Comparison of ENCODE assay signal across 16 cellular contexts in genomic region chr12:124632510-124632909, GRCh38.
A peak's percentile ranks its signal among the peaks of the same experiment; 100 is the strongest.
DNase-seq lines count a peak whose midpoint lies in the region; ATAC-seq, FAIRE-seq and TF ChIP-seq lines count a peak whose summit lies in the region.
"Had no signal": no experiment of that assay in that cellular context is flagged by ENCODE, and none has a peak within 500 bp of the region (broad histone marks: within the 10 kb centered on the region; RNA-seq: fewer than 3 reads in every experiment).

No MANE protein-coding gene starts in this region.

- H3K9ac ChIP-seq in SK-N-SH, result no peak overlapping the region
- H3K9ac ChIP-seq in iPS-20b (ENCODE audit: low read depth, low read length), result peak overlapping the region; percentile 21; the same call in 1 of the 2 replicates

- peak; percentile 65 for DNase-seq in SK-N-SH
- no peak for DNase-seq in RWPE2 (ENCODE audit: low spot score)
- peak; percentile 50 for DNase-seq in small intestine
- DNase-seq in NCI-H446 treated with DMSO at 0.1 percent for 48 hours (lab: John Stamatoyannopoulos, UW), result no peak
- DNase-seq in DMS79 (lab: John Stamatoyannopoulos, UW), result no peak
- no peak for DNase-seq in SJCRH30
- DNase-seq: activated B cell treated with CpG ODN at 0.5 μM for 24 hours; activated T-cell treated with anti-CD3 and anti-CD28 coated beads, Interleukin-2, amount 50 U/mL, for 48 hours; body of pancreas; NCI-H1930; RPMI8226; stimulated activated CD4-positive, alpha-beta T cell treated with anti-CD3 and anti-CD28 coated beads, Interleukin-12 subunit alpha, Interleukin-12 subunit beta, amount 100 ng/mL, for 4 hours; stimulated activated CD8-positive, alpha-beta memory T cell treated with anti-CD3 and anti-CD28 coated beads, Interleukin-4, amount 100 ng/mL, for 48 hours had no signal

- H3K36me3 ChIP-seq in SK-N-SH (replicated peaks in 1 of 2; ENCODE audit: control insufficient read depth in 1 of 2, insufficient read depth in 2 of 2, low read length in 1 of 2), result no peaks in the 10 kb centered on the region
- H3K36me3 ChIP-seq in RWPE2 (ENCODE audit: low read depth), result no peaks in the 10 kb centered on the region
- H3K36me3 ChIP-seq in iPS-20b (ENCODE audit: insufficient read depth, low read depth, low read length), result no peaks in the 10 kb centered on the region
- no peaks in the 10 kb centered on the region for H3K36me3 ChIP-seq in small intestine (ENCODE audit: control insufficient read depth in 2 of 2, insufficient read depth in 2 of 2, low read length in 2 of 2)
- H3K36me3 ChIP-seq in SJCRH30, result no peaks in the 10 kb centered on the region

- FAIRE-seq in small intestine (lab: Jason Lieb, UNC), result no peak
- FAIRE-seq: urothelium cell line had no signal

- no peaks in the 10 kb centered on the region for H3F3A ChIP-seq in SK-N-SH (replicated peaks; ENCODE audit: insufficient read depth)

- no peaks in the 10 kb centered on the region for H3K79me2 ChIP-seq in SK-N-SH (ENCODE audit: insufficient read depth)

- H3K27ac ChIP-seq in SK-N-SH (ENCODE audit: low read depth in 2 of 2, low read length in 1 of 2) (0 out of 4 replicates have a peak overlapping the region, but pooled peaks of 1 of the 2 experiments have one; percentile 17), RWPE2 (ENCODE audit: poor library complexity, severe bottlenecking) (peak overlapping the region; percentile 72), iPS-20b (ENCODE audit: low read length) (peak overlapping the region; percentile 8), small intestine (ENCODE audit: low read depth in 1 of 2, low read length in 1 of 2) (peak overlapping the region; percentile 1 to 81), SJCRH30 (no peak overlapping the region)
- H3K27ac ChIP-seq: body of pancreas had no signal

- H3K4me3 ChIP-seq in SK-N-SH (ENCODE audit: low read depth in 2 of 2, low read length in 1 of 2), result no peak overlapping the region
- no peak overlapping the region for H3K4me3 ChIP-seq in RWPE2 (ENCODE audit: severe bottlenecking)
- H3K4me3 ChIP-seq in iPS-20b (ENCODE audit: low read length), result no peak overlapping the region
- H3K4me3 ChIP-seq in small intestine (ENCODE audit: low read depth in 1 of 2, low read length in 2 of 2), result no peak overlapping the region
- no peak overlapping the region for H3K4me3 ChIP-seq in SJCRH30
- H3K4me3 ChIP-seq: body of pancreas had no signal

- H2AFZ ChIP-seq in SK-N-SH (ENCODE audit: low read depth), result no peak overlapping the region

- no peak for TF ChIP-seq RAD21 in SK-N-SH (IDR thresholded peaks at IDR 0.05; ENCODE audit: low read length)

- no peaks in the 10 kb centered on the region for H3K27me3 ChIP-seq in SK-N-SH (ENCODE audit: insufficient read depth)
- no peaks in the 10 kb centered on the region for H3K27me3 ChIP-seq in RWPE2 (ENCODE audit: insufficient read depth, poor library complexity, severe bottlenecking)
- H3K27me3 ChIP-seq in iPS-20b (ENCODE audit: insufficient read depth, low read length), result no peaks in the 10 kb centered on the region
- no peaks in the 10 kb centered on the region for H3K27me3 ChIP-seq in small intestine (ENCODE audit: control insufficient read depth in 2 of 2, insufficient read depth in 2 of 2, low read length in 2 of 2)
- H3K27me3 ChIP-seq in SJCRH30, result no peaks in the 10 kb centered on the region
- H3K27me3 ChIP-seq: body of pancreas had no signal

- peaks cover 0 to 13% of the 10 kb centered on the region in 2 experiments; a peak in 1 of 4 replicates for H3K4me1 ChIP-seq in SK-N-SH (ENCODE audit: control insufficient read depth in 1 of 2, insufficient read depth in 2 of 2, low read depth in 1 of 2, low read length in 1 of 2)
- H3K4me1 ChIP-seq in RWPE2 (ENCODE audit: insufficient read depth, poor library complexity, severe bottlenecking), result peaks cover 36% of the 10 kb centered on the region
- peaks cover 10% of the 10 kb centered on the region; the same call in 1 of the 2 replicates for H3K4me1 ChIP-seq in iPS-20b (ENCODE audit: insufficient read depth, low read length)
- no peaks in the 10 kb centered on the region for H3K4me1 ChIP-seq in small intestine (ENCODE audit: control insufficient read depth in 2 of 2, insufficient read depth in 1 of 2, low read depth in 1 of 2, low read length in 1 of 2)
- peaks cover 19% of the 10 kb centered on the region for H3K4me1 ChIP-seq in SJCRH30
- H3K4me1 ChIP-seq: body of pancreas had no signal

- H3K4me2 ChIP-seq in SK-N-SH, result no peak overlapping the region

- no peak for TF ChIP-seq EP300 in SK-N-SH (IDR thresholded peaks at IDR 0.05; ENCODE audit: borderline replicate concordance in 1 of 2, low read depth in 1 of 2, low read length in 1 of 2)

- TF ChIP-seq CTCF in SK-N-SH (IDR thresholded peaks at IDR 0.05), result no peak
- no peak for TF ChIP-seq CTCF in RWPE2 (IDR thresholded peaks at IDR 0.05; ENCODE audit: poor library complexity, severe bottlenecking)

- no peaks in the 10 kb centered on the region for H3K9me3 ChIP-seq in SK-N-SH
- H3K9me3 ChIP-seq in RWPE2 (ENCODE audit: severe bottlenecking), result peaks cover 3% of the 10 kb centered on the region
- H3K9me3 ChIP-seq in iPS-20b (ENCODE audit: insufficient read depth, low read depth, low read length), result no peaks in the 10 kb centered on the region
- H3K9me3 ChIP-seq in small intestine (ENCODE audit: control insufficient read depth, low read depth), result no peaks in the 10 kb centered on the region
- H3K9me3 ChIP-seq in SJCRH30 (replicated peaks), result 0 out of 2 replicates have a peak, but pooled peaks cover 3% of the 10 kb centered on the region
- H3K9me3 ChIP-seq: body of pancreas had no signal

- H3K9me2 ChIP-seq in SK-N-SH, result no peaks in the 10 kb centered on the region

- POLR2A ChIA-PET in SK-N-SH (lab: Yijun Ruan, JAX), result no interaction called here

- no peak; the same call in 2 of the 3 replicates for ATAC-seq in SK-N-SH treated with all-trans-retinoic acid at 6 μM for 48 hours
- ATAC-seq in RWPE2 (ENCODE audit: low read depth), result no peak
- ATAC-seq: body of pancreas had no signal

- WGBS in SK-N-SH (ENCODE audit: low lambda C conversion rate), result 77% methylated on average over 6 of the region's 6 CpGs
- 40 to 68% (median 60%) methylated on average over 6 of the region's 6 CpGs for WGBS in small intestine, 3 donors

- CTCF ChIA-PET in SK-N-SH (lab: Yijun Ruan, JAX), result no interaction called here

- H4K20me1 ChIP-seq in SK-N-SH (ENCODE audit: insufficient read depth), result no peaks in the 10 kb centered on the region

TF ChIP-seq in SK-N-SH, 30 proteins besides CTCF, POLR2A, EP300 and RAD21:
- no peak for TF ChIP-seq MAX (IDR thresholded peaks at IDR 0.05; ENCODE audit: low read depth)
TF ChIP-seq in SK-N-SH: peak in this region for 0.

TF ChIP-seq in SK-N-SH treated with all-trans-retinoic acid at 6 μM for 48 hours, 23 proteins besides CTCF, POLR2A, EP300 and RAD21 (continues in another document):
- no peak for TF ChIP-seq ZFP30 (CRISPR knock-in tag; IDR thresholded peaks at IDR 0.05)
- TF ChIP-seq TSHZ2 (CRISPR knock-in tag; IDR thresholded peaks at IDR 0.05), result no peak
- no peak for TF ChIP-seq ZNF8 (CRISPR knock-in tag; IDR thresholded peaks at IDR 0.05)
- no peak for TF ChIP-seq RARB (CRISPR knock-in tag; IDR thresholded peaks at IDR 0.05)
- TF ChIP-seq SNAI2 (CRISPR knock-in tag; IDR thresholded peaks at IDR 0.05), result no peak
- no peak for TF ChIP-seq CSRNP3 (CRISPR knock-in tag; IDR thresholded peaks at IDR 0.05)
- no peak for TF ChIP-seq ESRRG (CRISPR knock-in tag; IDR thresholded peaks at IDR 0.05)
- TF ChIP-seq ZC3H10 (CRISPR knock-in tag; IDR thresholded peaks at IDR 0.05), result no peak
- no peak for TF ChIP-seq GLIS3 (CRISPR knock-in tag; IDR thresholded peaks at IDR 0.05)
- TF ChIP-seq CSDC2 (CRISPR knock-in tag; IDR thresholded peaks at IDR 0.05), result no peak

Comparison
In these comparisons a context has a peak if more than half of its experiments do, and no peak if none do; other contexts are left out.
1. DNase-seq: peak in SK-N-SH (single experiment) and small intestine (single experiment); none in RWPE2 (single experiment), NCI-H446 treated with DMSO at 0.1 percent for 48 hours (single experiment), DMS79 (single experiment) and SJCRH30 (0 of 2).